Comparison of ENCODE assay signal across 27 cellular contexts in the genomic region with DNA sequence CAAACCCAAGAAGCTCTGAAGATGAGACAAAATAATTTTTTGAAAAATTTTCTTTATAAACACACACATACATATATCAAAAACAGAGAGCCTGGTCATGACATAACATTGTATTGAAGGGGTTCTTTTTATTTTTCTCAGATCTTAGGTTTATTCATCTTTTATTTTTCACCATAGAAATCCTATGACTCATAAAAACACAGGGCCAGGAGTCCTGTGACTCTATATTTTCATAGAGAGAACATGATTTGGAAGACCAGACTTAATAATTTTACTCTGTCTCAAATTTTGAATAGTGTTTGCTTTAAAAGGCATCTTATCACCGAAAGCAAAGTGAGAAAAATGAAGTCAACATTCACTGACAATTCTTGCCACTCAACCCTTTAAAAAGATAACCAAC. TPM values are rescaled to one million over a fixed set of nuclear protein-coding genes. Genes with fewer than 3 reads are reported as not detected.
DNase-seq lines count a peak whose midpoint lies in the region; ATAC-seq and TF ChIP-seq lines count a peak whose summit lies in the region.
"Had no signal": no experiment of that assay in that cellular context is flagged by ENCODE, and none has a peak within 500 bp of the region (broad histone marks: within the 10 kb centered on the region; RNA-seq: fewer than 3 reads in every experiment).

No MANE protein-coding gene starts in this region.

- TF ChIP-seq CTCF in astrocyte of the spinal cord (IDR thresholded peaks at IDR 0.05; ENCODE audit: low read depth, low read length) (no peak), foreskin keratinocyte (conservative IDR thresholded peaks at IDR 0.05) (no peak), tibial artery (IDR thresholded peaks at IDR 0.05) (no peak)

- H3K4me1 ChIP-seq in foreskin keratinocyte (peaks cover 27% of the 10 kb centered on the region), tibial artery (peaks cover 0 to 7% (median 1%) of the 10 kb centered on the region in 4 donors)
- H3K4me1 ChIP-seq: body of pancreas, prostate gland, right lobe of liver had no signal

- H3K36me3 ChIP-seq in tibial artery = no peaks in the 10 kb centered on the region
- H3K36me3 ChIP-seq: neutrophil, prostate gland, right lobe of liver, SJSA1 had no signal

- ATAC-seq in foreskin keratinocyte = peak; percentile 38
- ATAC-seq in GM18868 (IDR thresholded peaks at IDR 0.05; ENCODE audit: unreplicated experiment) = no peak
- ATAC-seq: activated T-cell treated with anti-CD3 and anti-CD28 coated beads, Interleukin-2, amount 50 U/mL, for 4 hours; body of pancreas; GM23338; right lobe of liver had no signal

- DNase-seq in HCEC 1CT = peak; percentile 53
- peak; percentile 52 for DNase-seq in astrocyte of the spinal cord (ENCODE audit: low read depth, low spot score)
- peak in 1 of 2 donors; percentile 17 for DNase-seq in foreskin keratinocyte
- no peak for DNase-seq in tibial artery
- no peak for DNase-seq in substantia nigra (lab: John Stamatoyannopoulos, UW)
- no peak for DNase-seq in NCI-H1694 (lab: John Stamatoyannopoulos, UW)
- DNase-seq: activated CD4-positive, CD25-positive, alpha-beta regulatory T cell; activated T-cell treated with anti-CD3 and anti-CD28 coated beads, Interleukin-2, amount 50 U/mL, for 4 hours; body of pancreas; cerebellar nuclear complex; DMS79; dorsolateral prefrontal cortex; GF-D8; midbrain; naive B cell; NCI-H1048; NCI-H82; right lobe of liver; stimulated activated CD4-positive, alpha-beta T cell treated with anti-CD3 and anti-CD28 coated beads, Interleukin-4, amount 100 ng/mL, for 1 hour; trophoblast cell had no signal

- in situ Hi-C loops in astrocyte of the spinal cord (cut with HindIII; ENCODE audit: low sequenced_read_pairs) = no loop called here

- H3K4me3 ChIP-seq in astrocyte of the spinal cord (ENCODE audit: low read depth, low read length) (no peak overlapping the region), tibial artery (no peak overlapping the region)
- H3K4me3 ChIP-seq: body of pancreas, dorsolateral prefrontal cortex, GM23338, prostate gland, right lobe of liver, SJSA1 had no signal

- H3K27ac ChIP-seq in foreskin keratinocyte = no peak overlapping the region
- peak overlapping the region; percentile 56 to 68 for H3K27ac ChIP-seq in tibial artery
- no peak overlapping the region for H3K27ac ChIP-seq in substantia nigra (ENCODE audit: low read depth, low read length, poor library complexity, severe bottlenecking)
- H3K27ac ChIP-seq: body of pancreas, C4-2B, dorsolateral prefrontal cortex, neutrophil, prostate gland, right lobe of liver, SJSA1 had no signal

- H3K27me3 ChIP-seq in foreskin keratinocyte (no peaks in the 10 kb centered on the region), tibial artery (no peaks in the 10 kb centered on the region)
- H3K27me3 ChIP-seq: body of pancreas, dorsolateral prefrontal cortex, neutrophil, right lobe of liver, SJSA1 had no signal

- H3K9me3 ChIP-seq in tibial artery = no peaks in the 10 kb centered on the region
- H3K9me3 ChIP-seq: body of pancreas, neutrophil, prostate gland, right lobe of liver, SJSA1 had no signal

- intact Hi-C loops in tibial artery (cut with DNase I; ENCODE audit: low total_unique reads) = no loop called here

RNA-seq across cellular contexts. Expression of gene SUCNR1, which starts 57.7 kb away (rescaled TPM):
- total RNA-seq in foreskin keratinocyte = not detected in 2 replicates
- polyA plus RNA-seq in foreskin keratinocyte = not detected in 2 replicates
- total RNA-seq: activated T-cell treated with anti-CD3 and anti-CD28 coated beads, Interleukin-2, amount 50 U/mL, for 4 hours; GM23338; prostate gland; T-helper 1 cell treated with Interleukin-12 subunit alpha and Interleukin-12 subunit beta and Interleukin-4 antibody, amounts not matched to agents 30 ng/mL and 1 ng/mL, for 36 hours had no signal
- polyA plus RNA-seq: GM23338 had no signal

Comparison
In these comparisons a context has a peak if more than half of its experiments do, and no peak if none do; other contexts are left out.
1. DNase-seq: peak in HCEC 1CT (single experiment) and astrocyte of the spinal cord (single experiment); none in tibial artery (0 of 2), substantia nigra (0 of 49) and NCI-H1694 (single experiment).
2. H3K27ac ChIP-seq: peak in tibial artery (2 of 2); none in foreskin keratinocyte (single experiment) and substantia nigra (single experiment).